In the genomic region with DNA sequence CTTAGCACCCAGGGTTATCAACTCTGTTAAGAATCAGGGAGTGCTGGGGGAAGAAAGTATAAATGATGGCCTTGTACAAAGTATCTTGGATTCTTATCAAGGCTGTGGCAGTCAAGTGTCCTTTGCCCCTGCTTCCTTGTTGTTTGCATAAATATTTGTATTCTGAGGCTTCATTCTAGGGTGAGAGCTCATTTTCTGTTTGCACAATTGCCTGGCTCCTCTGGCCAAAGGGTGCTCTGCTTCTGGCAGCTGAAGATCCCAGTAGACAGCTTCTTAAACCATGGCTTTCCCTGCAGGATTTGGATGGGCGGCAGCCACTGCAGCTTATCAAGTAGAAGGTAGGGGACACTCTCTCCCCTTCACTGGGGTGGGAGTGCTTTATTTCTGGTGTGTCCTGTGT, we compare ENCODE assay signal across 2 cellular contexts.
A peak's percentile ranks its signal among the peaks of the same experiment; 100 is the strongest.
TF ChIP-seq lines count a peak whose summit lies in the region.

Gene GBA3, plus strand, starts transcription at position 202 of the 400 bp plus-strand sequence.

TF ChIP-seq in WTC11, 78 proteins besides CTCF, POLR2A, EP300 and RAD21:
- no peak for TF ChIP-seq HMGA2 (CRISPR knock-in tag; IDR thresholded peaks at IDR 0.05)
- no peak for TF ChIP-seq CREM (CRISPR knock-in tag; IDR thresholded peaks at IDR 0.05)

TF ChIP-seq in HepG2, 621 proteins besides CTCF, POLR2A, EP300 and RAD21:
- no peak for TF ChIP-seq FOXP1 (IDR thresholded peaks at IDR 0.05)
- peak; percentile 31; the same call in 1 of the 2 replicates for TF ChIP-seq FOXP1 (CRISPR knock-in tag; IDR thresholded peaks at IDR 0.05)
- no peak for TF ChIP-seq GMEB1 (CRISPR knock-in tag; IDR thresholded peaks at IDR 0.05; ENCODE audit: borderline replicate concordance)
- peak; percentile 21; the same call in 1 of the 2 replicates for TF ChIP-seq SALL1 (CRISPR knock-in tag; IDR thresholded peaks at IDR 0.05)
